In genomic region chr14:70600382-70601157, GRCh38 we compare ENCODE assay signal across 1 cellular context.
A peak's percentile ranks its signal among the peaks of the same experiment; 100 is the strongest.
TF ChIP-seq lines count a peak whose summit lies in the region.

Gene MED6 (minus strand): TSS chr14:70600655. CDS start chr14:70600637, 18 bp downstream.

TF ChIP-seq in HepG2, 621 proteins besides CTCF, POLR2A, EP300 and RAD21 (continued from another document and continues in another):
- peak; percentile 48; the same call in 1 of the 2 replicates for TF ChIP-seq RBFOX2 (IDR thresholded peaks at IDR 0.05; ENCODE audit: low read depth, low read length)
- TF ChIP-seq ZFY (CRISPR knock-in tag; IDR thresholded peaks at IDR 0.05) = 0 out of 2 replicates have a peak, but pooled peaks have one; percentile 34
- TF ChIP-seq POLR2G (IDR thresholded peaks at IDR 0.05; ENCODE audit: low read depth, low read length) = peak; percentile 80
- TF ChIP-seq ZNF350 (CRISPR knock-in tag; IDR thresholded peaks at IDR 0.05; ENCODE audit: borderline replicate concordance, low read depth) = no peak
- no peak for TF ChIP-seq RBM22 (optimal IDR thresholded peaks at IDR 0.05; ENCODE audit: low read length)
- no peak for TF ChIP-seq GTF3A (CRISPR knock-in tag; conservative IDR thresholded peaks at IDR 0.05)
- TF ChIP-seq, protein P1, sequence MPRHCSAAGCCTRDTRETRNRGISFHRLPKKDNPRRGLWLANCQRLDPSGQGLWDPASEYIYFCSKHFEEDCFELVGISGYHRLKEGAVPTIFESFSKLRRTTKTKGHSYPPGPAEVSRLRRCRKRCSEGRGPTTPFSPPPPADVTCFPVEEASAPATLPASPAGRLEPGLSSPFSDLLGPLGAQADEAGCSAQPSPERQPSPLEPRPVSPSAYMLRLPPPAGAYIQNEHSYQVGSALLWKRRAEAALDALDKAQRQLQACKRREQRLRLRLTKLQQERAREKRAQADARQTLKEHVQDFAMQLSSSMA (CRISPR knock-in tag; IDR thresholded peaks at IDR 0.05) = 0 out of 2 replicates have a peak, but pooled peaks have one; percentile 41
- TF ChIP-seq ZNF335 (CRISPR knock-in tag; IDR thresholded peaks at IDR 0.05) = 0 out of 2 replicates have a peak, but pooled peaks have one; percentile 38
- no peak for TF ChIP-seq ZNF136 (CRISPR knock-in tag; IDR thresholded peaks at IDR 0.05; ENCODE audit: low read depth)
- TF ChIP-seq ZNF20 (CRISPR knock-in tag; IDR thresholded peaks at IDR 0.05) = no peak
- TF ChIP-seq, protein P2, sequence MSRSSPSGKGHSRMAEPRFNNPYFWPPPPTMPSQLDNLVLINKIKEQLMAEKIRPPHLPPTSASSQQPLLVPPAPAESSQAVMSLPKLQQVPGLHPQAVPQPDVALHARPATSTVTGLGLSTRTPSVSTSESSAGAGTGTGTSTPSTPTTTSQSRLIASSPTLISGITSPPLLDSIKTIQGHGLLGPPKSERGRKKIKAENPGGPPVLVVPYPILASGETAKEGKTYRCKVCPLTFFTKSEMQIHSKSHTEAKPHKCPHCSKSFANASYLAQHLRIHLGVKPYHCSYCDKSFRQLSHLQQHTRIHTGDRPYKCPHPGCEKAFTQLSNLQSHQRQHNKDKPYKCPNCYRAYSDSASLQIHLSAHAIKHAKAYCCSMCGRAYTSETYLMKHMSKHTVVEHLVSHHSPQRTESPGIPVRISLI (CRISPR knock-in tag; IDR thresholded peaks at IDR 0.05; ENCODE audit: borderline replicate concordance) = peak; percentile 91
- no peak for TF ChIP-seq ZBTB44 (CRISPR knock-in tag; IDR thresholded peaks at IDR 0.05)
- TF ChIP-seq ZNF501 (CRISPR knock-in tag; IDR thresholded peaks at IDR 0.05) = no peak
- TF ChIP-seq ZNF670 (CRISPR knock-in tag; IDR thresholded peaks at IDR 0.05; ENCODE audit: borderline replicate concordance) = no peak
- no peak for TF ChIP-seq CENPX (CRISPR knock-in tag; IDR thresholded peaks at IDR 0.05)
- TF ChIP-seq, protein P3, sequence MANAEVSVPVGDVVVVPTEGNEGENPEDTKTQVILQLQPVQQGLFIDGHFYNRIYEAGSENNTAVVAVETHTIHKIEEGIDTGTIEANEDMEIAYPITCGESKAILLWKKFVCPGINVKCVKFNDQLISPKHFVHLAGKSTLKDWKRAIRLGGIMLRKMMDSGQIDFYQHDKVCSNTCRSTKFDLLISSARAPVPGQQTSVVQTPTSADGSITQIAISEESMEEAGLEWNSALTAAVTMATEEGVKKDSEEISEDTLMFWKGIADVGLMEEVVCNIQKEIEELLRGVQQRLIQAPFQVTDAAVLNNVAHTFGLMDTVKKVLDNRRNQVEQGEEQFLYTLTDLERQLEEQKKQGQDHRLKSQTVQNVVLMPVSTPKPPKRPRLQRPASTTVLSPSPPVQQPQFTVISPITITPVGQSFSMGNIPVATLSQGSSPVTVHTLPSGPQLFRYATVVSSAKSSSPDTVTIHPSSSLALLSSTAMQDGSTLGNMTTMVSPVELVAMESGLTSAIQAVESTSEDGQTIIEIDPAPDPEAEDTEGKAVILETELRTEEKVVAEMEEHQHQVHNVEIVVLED (CRISPR knock-in tag; IDR thresholded peaks at IDR 0.05; ENCODE audit: borderline replicate concordance) = peak; percentile 69
- no peak for TF ChIP-seq ZNF432 (CRISPR knock-in tag; IDR thresholded peaks at IDR 0.05; ENCODE audit: borderline replicate concordance)
- TF ChIP-seq MEIS2 (CRISPR knock-in tag; IDR thresholded peaks at IDR 0.05) = no peak
- TF ChIP-seq ZNF326 (CRISPR knock-in tag; IDR thresholded peaks at IDR 0.05; ENCODE audit: borderline replicate concordance) = no peak
- TF ChIP-seq PHF20 (CRISPR knock-in tag; IDR thresholded peaks at IDR 0.05) = peak; percentile 97
- TF ChIP-seq CHD4 (IDR thresholded peaks at IDR 0.05; ENCODE audit: borderline replicate concordance, low read length) = no peak
- peak; percentile 52; the same call in 1 of the 2 replicates for TF ChIP-seq TARDBP (CRISPR knock-in tag; IDR thresholded peaks at IDR 0.05)
- TF ChIP-seq ZNF883 (CRISPR knock-in tag; IDR thresholded peaks at IDR 0.05; ENCODE audit: not compliant biosample characterization) = no peak
- TF ChIP-seq PRPF4 (IDR thresholded peaks at IDR 0.05; ENCODE audit: low read depth, low read length, poor library complexity, severe bottlenecking) = no peak
- no peak for TF ChIP-seq FOXJ3 (CRISPR knock-in tag; IDR thresholded peaks at IDR 0.05; ENCODE audit: borderline replicate concordance)
- no peak; a peak in 1 of 4 replicates for TF ChIP-seq REST (IDR thresholded peaks at IDR 0.05; ENCODE audit: borderline replicate concordance in 1 of 2, low read depth in 1 of 2, low read length in 2 of 2)
- no peak for TF ChIP-seq MAFG (CRISPR knock-in tag; IDR thresholded peaks at IDR 0.05)
- TF ChIP-seq, protein P4, sequence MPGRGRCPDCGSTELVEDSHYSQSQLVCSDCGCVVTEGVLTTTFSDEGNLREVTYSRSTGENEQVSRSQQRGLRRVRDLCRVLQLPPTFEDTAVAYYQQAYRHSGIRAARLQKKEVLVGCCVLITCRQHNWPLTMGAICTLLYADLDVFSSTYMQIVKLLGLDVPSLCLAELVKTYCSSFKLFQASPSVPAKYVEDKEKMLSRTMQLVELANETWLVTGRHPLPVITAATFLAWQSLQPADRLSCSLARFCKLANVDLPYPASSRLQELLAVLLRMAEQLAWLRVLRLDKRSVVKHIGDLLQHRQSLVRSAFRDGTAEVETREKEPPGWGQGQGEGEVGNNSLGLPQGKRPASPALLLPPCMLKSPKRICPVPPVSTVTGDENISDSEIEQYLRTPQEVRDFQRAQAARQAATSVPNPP (CRISPR knock-in tag; IDR thresholded peaks at IDR 0.05) = no peak
- no peak for TF ChIP-seq ZEB1 (IDR thresholded peaks at IDR 0.05; ENCODE audit: insufficient replicate concordance, low read depth)
- TF ChIP-seq, protein P5, sequence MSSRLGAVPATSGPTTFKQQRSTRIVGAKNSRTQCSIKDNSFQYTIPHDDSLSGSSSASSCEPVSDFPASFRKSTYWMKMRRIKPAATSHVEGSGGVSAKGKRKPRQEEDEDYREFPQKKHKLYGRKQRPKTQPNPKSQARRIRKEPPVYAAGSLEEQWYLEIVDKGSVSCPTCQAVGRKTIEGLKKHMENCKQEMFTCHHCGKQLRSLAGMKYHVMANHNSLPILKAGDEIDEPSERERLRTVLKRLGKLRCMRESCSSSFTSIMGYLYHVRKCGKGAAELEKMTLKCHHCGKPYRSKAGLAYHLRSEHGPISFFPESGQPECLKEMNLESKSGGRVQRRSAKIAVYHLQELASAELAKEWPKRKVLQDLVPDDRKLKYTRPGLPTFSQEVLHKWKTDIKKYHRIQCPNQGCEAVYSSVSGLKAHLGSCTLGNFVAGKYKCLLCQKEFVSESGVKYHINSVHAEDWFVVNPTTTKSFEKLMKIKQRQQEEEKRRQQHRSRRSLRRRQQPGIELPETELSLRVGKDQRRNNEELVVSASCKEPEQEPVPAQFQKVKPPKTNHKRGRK (CRISPR knock-in tag; IDR thresholded peaks at IDR 0.05) = no peak
- no peak for TF ChIP-seq ZNF567 (CRISPR knock-in tag; IDR thresholded peaks at IDR 0.05; ENCODE audit: borderline replicate concordance)
- TF ChIP-seq MATR3 (CRISPR knock-in tag; IDR thresholded peaks at IDR 0.05) = no peak
- no peak for TF ChIP-seq ZSCAN9 (CRISPR knock-in tag; IDR thresholded peaks at IDR 0.05; ENCODE audit: borderline replicate concordance)
- no peak for TF ChIP-seq ZNF569 (CRISPR knock-in tag; IDR thresholded peaks at IDR 0.05; ENCODE audit: borderline replicate concordance)
- TF ChIP-seq IKZF1 (IDR thresholded peaks at IDR 0.05) = no peak
- TF ChIP-seq ZNF879 (CRISPR knock-in tag; IDR thresholded peaks at IDR 0.05) = no peak
- TF ChIP-seq HDAC1 (CRISPR knock-in tag; IDR thresholded peaks at IDR 0.05) = peak; percentile 74; the same call in 1 of the 2 replicates
- TF ChIP-seq ZNF264 (CRISPR knock-in tag; IDR thresholded peaks at IDR 0.05) = no peak
- no peak for TF ChIP-seq ZNF609 (CRISPR knock-in tag; IDR thresholded peaks at IDR 0.05; ENCODE audit: borderline replicate concordance)
- TF ChIP-seq KDM5B (CRISPR knock-in tag; IDR thresholded peaks at IDR 0.05; ENCODE audit: borderline replicate concordance) = no peak
- no peak for TF ChIP-seq ZBTB1 (CRISPR knock-in tag; IDR thresholded peaks at IDR 0.05; ENCODE audit: borderline replicate concordance)
- TF ChIP-seq ZNF3 (CRISPR knock-in tag; IDR thresholded peaks at IDR 0.05) = no peak
- 0 out of 2 replicates have a peak, but pooled peaks have one; percentile 60 for TF ChIP-seq KMT2A (CRISPR knock-in tag; IDR thresholded peaks at IDR 0.05)
- no peak for TF ChIP-seq ZFP36L1 (CRISPR knock-in tag; IDR thresholded peaks at IDR 0.05)
- TF ChIP-seq, protein P6, sequence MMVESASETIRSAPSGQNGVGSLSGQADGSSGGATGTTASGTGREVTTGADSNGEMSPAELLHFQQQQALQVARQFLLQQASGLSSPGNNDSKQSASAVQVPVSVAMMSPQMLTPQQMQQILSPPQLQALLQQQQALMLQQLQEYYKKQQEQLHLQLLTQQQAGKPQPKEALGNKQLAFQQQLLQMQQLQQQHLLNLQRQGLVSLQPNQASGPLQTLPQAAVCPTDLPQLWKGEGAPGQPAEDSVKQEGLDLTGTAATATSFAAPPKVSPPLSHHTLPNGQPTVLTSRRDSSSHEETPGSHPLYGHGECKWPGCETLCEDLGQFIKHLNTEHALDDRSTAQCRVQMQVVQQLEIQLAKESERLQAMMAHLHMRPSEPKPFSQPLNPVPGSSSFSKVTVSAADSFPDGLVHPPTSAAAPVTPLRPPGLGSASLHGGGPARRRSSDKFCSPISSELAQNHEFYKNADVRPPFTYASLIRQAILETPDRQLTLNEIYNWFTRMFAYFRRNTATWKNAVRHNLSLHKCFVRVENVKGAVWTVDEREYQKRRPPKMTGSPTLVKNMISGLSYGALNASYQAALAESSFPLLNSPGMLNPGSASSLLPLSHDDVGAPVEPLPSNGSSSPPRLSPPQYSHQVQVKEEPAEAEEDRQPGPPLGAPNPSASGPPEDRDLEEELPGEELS (CRISPR knock-in tag; IDR thresholded peaks at IDR 0.05) = no peak
- no peak for TF ChIP-seq ZNF605 (CRISPR knock-in tag; IDR thresholded peaks at IDR 0.05)
- no peak for TF ChIP-seq ZNF225 (CRISPR knock-in tag; IDR thresholded peaks at IDR 0.05)
- TF ChIP-seq NFKBIZ (CRISPR knock-in tag; IDR thresholded peaks at IDR 0.05) = no peak
- no peak for TF ChIP-seq NAIF1 (CRISPR knock-in tag; IDR thresholded peaks at IDR 0.05; ENCODE audit: borderline replicate concordance)
- TF ChIP-seq ZBTB42 (CRISPR knock-in tag; IDR thresholded peaks at IDR 0.05) = no peak
